In genomic region chr6:76347539-76347938, GRCh38 we compare ENCODE assay signal across 21 cellular contexts.
DNase-seq lines count a peak whose midpoint lies in the region; ATAC-seq, FAIRE-seq and TF ChIP-seq lines count a peak whose summit lies in the region.
"Had no signal": no experiment of that assay in that cellular context is flagged by ENCODE, and none has a peak within 500 bp of the region (broad histone marks: within the 10 kb centered on the region; RNA-seq: fewer than 3 reads in every experiment).

No MANE protein-coding gene starts in this region.

- SMC1A ChIA-PET in GM12878 (lab: Charles Lee; ENCODE audit: uncharacterized antibody, unreplicated experiment) = no interaction called here

- FAIRE-seq in GM12878 (lab: Jason Lieb, UNC) = no peak
- FAIRE-seq: A204.1, D721Med, G401.6, H54 had no signal

- H3K27me3 ChIP-seq in HCT116 (ENCODE audit: insufficient read depth, low read length) (no peaks in the 10 kb centered on the region), GM12878 (replicated peaks in 1 of 2; ENCODE audit: control insufficient read depth in 2 of 2, insufficient read depth in 2 of 2, low read length in 1 of 2) (no peaks in the 10 kb centered on the region), osteoblast (ENCODE audit: insufficient read depth, low read length) (no peaks in the 10 kb centered on the region), esophagus squamous epithelium (no peaks in the 10 kb centered on the region)

- no peak overlapping the region for H3K9ac ChIP-seq in HCT116 (ENCODE audit: low read length)
- H3K9ac ChIP-seq in GM12878 (ENCODE audit: control insufficient read depth, insufficient read depth, low read length) = no peak overlapping the region
- H3K9ac ChIP-seq: GM23248 had no signal

- intact Hi-C loops in HCT116 (cut with micrococcal nuclease) = no loop called here
- intact Hi-C loops in GM12878 (cut with micrococcal nuclease; ENCODE audit: unreplicated experiment) = no loop called here
- intact Hi-C loops in esophagus squamous epithelium (cut with DNase I) = no loop called here

- no peak for TF ChIP-seq CTCF in HCT116 (IDR thresholded peaks at IDR 0.05 in 2 of 3, conservative IDR thresholded peaks at IDR 0.05 in 1 of 3; ENCODE audit: borderline replicate concordance in 1 of 3, insufficient read depth in 1 of 3, low read depth in 2 of 3, low read length in 2 of 3)
- TF ChIP-seq CTCF in GM12878 (IDR thresholded peaks at IDR 0.05 in 2 of 3, conservative IDR thresholded peaks at IDR 0.05 in 1 of 3; ENCODE audit: control insufficient read depth in 2 of 3, extremely low read depth in 1 of 3, insufficient read depth in 1 of 3, low read depth in 3 of 3, low read length in 3 of 3) = no peak
- TF ChIP-seq CTCF in osteoblast (IDR thresholded peaks at IDR 0.05; ENCODE audit: extremely low read depth, low read depth, low read length) = no peak
- TF ChIP-seq CTCF in esophagus squamous epithelium (IDR thresholded peaks at IDR 0.05) = no peak

- H3K9me2 ChIP-seq in HCT116 (ENCODE audit: insufficient read depth) = no peaks in the 10 kb centered on the region

- DNase-seq in HCT116 (ENCODE audit: low read depth, low spot score) (no peak), GM12878 (ENCODE audit: low read depth, low spot score) (no peak), osteoblast (ENCODE audit: insufficient read length, low spot score, missing footprints) (peak; percentile 35), GM03348 (ENCODE audit: low spot score) (no peak), esophagus squamous epithelium (lab: John Stamatoyannopoulos, UW) (no peak)
- DNase-seq: AML-193; Caco-2; CD4-positive, alpha-beta T cell; GM23248; HCEC 1CT; IMR-90; Karpas-422; KBM-7 had no signal

- BruUV-seq in HCT116 (replicated peaks; lab: Mats Ljungman, UMichigan) = no TSS peak
- no TSS peak for BruUV-seq in GM12878 (replicated peaks; lab: Mats Ljungman, UMichigan)

- CTCF ChIA-PET in HCT116 (lab: Charles Lee) = no interaction called here
- CTCF ChIA-PET in GM12878 (lab: Yijun Ruan, JAX) = interaction anchor here (1.0 kb wide), 1 partner anchor 412 kb away, joined by 3 read pairs; no protein-coding TSS in a partner anchor

- H3K79me2 ChIP-seq in HCT116 (ENCODE audit: insufficient read depth, low read length) (no peaks in the 10 kb centered on the region), GM12878 (ENCODE audit: control insufficient read depth, insufficient read depth, low read length) (no peaks in the 10 kb centered on the region), osteoblast (ENCODE audit: insufficient read depth, low read length) (no peaks in the 10 kb centered on the region)

- H3K36me3 ChIP-seq in HCT116 (ENCODE audit: control insufficient read depth in 1 of 2, insufficient read depth in 2 of 2, low read length in 2 of 2) (no peaks in the 10 kb centered on the region), GM12878 (ENCODE audit: control insufficient read depth in 2 of 2, insufficient read depth in 2 of 2, low read length in 1 of 2) (no peaks in the 10 kb centered on the region), osteoblast (ENCODE audit: insufficient read depth, low read length) (no peaks in the 10 kb centered on the region), esophagus squamous epithelium (no peaks in the 10 kb centered on the region)

- no peaks in the 10 kb centered on the region for H4K20me1 ChIP-seq in HCT116 (ENCODE audit: insufficient read depth)
- H4K20me1 ChIP-seq in GM12878 (ENCODE audit: control insufficient read depth, insufficient read depth) = no peaks in the 10 kb centered on the region
- H4K20me1 ChIP-seq in osteoblast (ENCODE audit: insufficient read depth, low read length) = no peaks in the 10 kb centered on the region

- no peaks in the 10 kb centered on the region for H3K4me1 ChIP-seq in HCT116 (ENCODE audit: control insufficient read depth in 1 of 2, insufficient read depth in 2 of 2, low read length in 2 of 2)
- no peaks in the 10 kb centered on the region for H3K4me1 ChIP-seq in GM12878 (ENCODE audit: control insufficient read depth, insufficient read depth, low read length)
- H3K4me1 ChIP-seq in osteoblast (ENCODE audit: insufficient read depth, low read length) = no peaks in the 10 kb centered on the region
- no peaks in the 10 kb centered on the region for H3K4me1 ChIP-seq in esophagus squamous epithelium
- H3K4me1 ChIP-seq: Caco-2 had no signal

- ATAC-seq in HCT116 (no peak), GM12878 (no peak), GM21447 (IDR thresholded peaks at IDR 0.05; ENCODE audit: unreplicated experiment) (no peak)

- in situ Hi-C loops in GM12878 (cut with MboI) = no loop called here

- H3K9me3 ChIP-seq in HCT116 (ENCODE audit: control insufficient read depth in 1 of 2, insufficient read depth in 1 of 2, low read depth in 1 of 2, low read length in 2 of 2) = no peaks in the 10 kb centered on the region
- H3K9me3 ChIP-seq in GM12878 (replicated peaks; ENCODE audit: control insufficient read depth, insufficient read depth, low read length) = no peaks in the 10 kb centered on the region
- H3K9me3 ChIP-seq in osteoblast (ENCODE audit: low read depth, low read length) = no peaks in the 10 kb centered on the region
- H3K9me3 ChIP-seq in esophagus squamous epithelium = peaks cover 0 to 6% (median 0%) of the 10 kb centered on the region in 3 donors
- H3K9me3 ChIP-seq: Caco-2 had no signal

- POLR2A ChIA-PET in HCT116 (lab: Charles Lee) (no interaction called here), GM12878 (lab: Charles Lee) (no interaction called here)

- TF ChIP-seq POLR2A in HCT116 (IDR thresholded peaks at IDR 0.05; ENCODE audit: borderline replicate concordance, extremely low read depth, insufficient read depth, insufficient read length) (no peak), GM12878 (IDR thresholded peaks at IDR 0.05; ENCODE audit: low read depth, low read length) (no peak), esophagus squamous epithelium (IDR thresholded peaks at IDR 0.05) (no peak)

- no peak overlapping the region for H3K27ac ChIP-seq in HCT116 (ENCODE audit: low read depth, low read length)
- no peak overlapping the region for H3K27ac ChIP-seq in GM12878 (ENCODE audit: control insufficient read depth, insufficient read depth)
- no peak overlapping the region for H3K27ac ChIP-seq in osteoblast (ENCODE audit: low read depth, low read length)
- H3K27ac ChIP-seq in esophagus squamous epithelium = no peak overlapping the region
- H3K27ac ChIP-seq: C4-2B, GM23248, HL-60 had no signal

- no peak overlapping the region for H2AFZ ChIP-seq in HCT116 (ENCODE audit: low read depth, low read length, poor library complexity, severe bottlenecking)
- H2AFZ ChIP-seq in GM12878 (ENCODE audit: control insufficient read depth, low read depth, low read length) = no peak overlapping the region
- H2AFZ ChIP-seq in osteoblast (ENCODE audit: low read length) = no peak overlapping the region
- H2AFZ ChIP-seq: GM23248 had no signal

- TF ChIP-seq RAD21 in HCT116 (IDR thresholded peaks at IDR 0.05; ENCODE audit: low read depth) (no peak), Ishikawa (IDR thresholded peaks at IDR 0.05; ENCODE audit: low read depth) (no peak), GM12878 (IDR thresholded peaks at IDR 0.05; ENCODE audit: insufficient read depth, low read depth, low read length) (no peak)

- TF ChIP-seq EP300 in Ishikawa (IDR thresholded peaks at IDR 0.05; ENCODE audit: borderline replicate concordance) = no peak
- TF ChIP-seq EP300 in GM12878 (IDR thresholded peaks at IDR 0.05; ENCODE audit: borderline replicate concordance in 1 of 2, control insufficient read depth in 1 of 2, low read depth in 2 of 2, low read length in 2 of 2) = no peak

- H3K4me3 ChIP-seq in HCT116 (replicated peaks in 1 of 2; ENCODE audit: low read depth in 1 of 2, low read length in 2 of 2) (no peak overlapping the region), GM12878 (no peak overlapping the region), osteoblast (ENCODE audit: insufficient read depth, low read length) (no peak overlapping the region), esophagus squamous epithelium (no peak overlapping the region)
- H3K4me3 ChIP-seq: GM23248 had no signal

- RAD21 ChIA-PET in HCT116 (lab: Charles Lee; ENCODE audit: low non-redundant PET in 1 of 2, low total read pairs in 2 of 2, uncharacterized antibody in 2 of 2, unreplicated experiment in 2 of 2) = no interaction called here
- RAD21 ChIA-PET in GM12878 (lab: Charles Lee; ENCODE audit: unreplicated experiment) = no interaction called here

- no peak overlapping the region for H3K4me2 ChIP-seq in HCT116 (ENCODE audit: low read length)
- no peak overlapping the region for H3K4me2 ChIP-seq in GM12878 (ENCODE audit: control insufficient read depth, insufficient read depth)
- no peak overlapping the region for H3K4me2 ChIP-seq in osteoblast (ENCODE audit: insufficient read depth, low read length)

TF ChIP-seq in HCT116, 20 proteins besides CTCF, POLR2A, EP300 and RAD21 (continues in another document):
- TF ChIP-seq SP1 (IDR thresholded peaks at IDR 0.05; ENCODE audit: low read depth) (no peak), TCF7L2 (IDR thresholded peaks at IDR 0.05; ENCODE audit: borderline replicate concordance, extremely low read depth, insufficient read depth, insufficient read length) (no peak), ZFX (IDR thresholded peaks at IDR 0.05) (no peak), ELF1 (IDR thresholded peaks at IDR 0.05; ENCODE audit: borderline replicate concordance, low read depth) (no peak)

TF ChIP-seq in Ishikawa, 13 proteins besides CTCF, POLR2A, EP300 and RAD21 (continues in another document):
- no peak for TF ChIP-seq CREB1 (IDR thresholded peaks at IDR 0.05; ENCODE audit: low read depth)

TF ChIP-seq in GM12878, 131 proteins besides CTCF, POLR2A, EP300 and RAD21 (continues in another document):
- TF ChIP-seq RCOR1 (conservative IDR thresholded peaks at IDR 0.05; ENCODE audit: low read depth, low read length) (no peak), ZBTB33 (IDR thresholded peaks at IDR 0.05) (no peak)

Comparison
In these comparisons a context has a peak if more than half of its experiments do, and no peak if none do; other contexts are left out.
1. Of the 18 proteins assayed by ChIP-seq in both GM12878 and HCT116: peak only in GM12878: none; only in HCT116: none; in both: REST; in neither: 17.